In the genomic region with DNA sequence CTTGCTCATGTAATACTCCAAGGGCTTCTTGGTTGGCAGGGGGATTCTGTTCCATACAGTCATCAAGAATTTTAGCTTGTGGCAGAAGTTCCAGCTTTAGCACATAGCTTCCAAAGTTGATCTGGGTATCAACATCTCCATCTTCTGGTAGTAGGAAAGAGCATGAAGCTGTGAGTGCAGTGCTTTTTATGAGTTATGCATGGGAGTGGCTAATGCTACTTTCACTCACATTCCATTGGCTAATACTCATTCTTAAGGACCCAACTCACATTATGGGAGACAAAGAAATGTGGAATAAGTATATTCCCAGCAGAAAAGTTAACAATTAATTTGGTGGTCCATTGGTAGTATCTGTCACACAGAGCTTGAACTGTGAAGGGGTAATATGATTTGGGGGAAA, we compare ENCODE assay signal across 17 cellular contexts.
"Had no signal": no experiment of that assay in that cellular context is flagged by ENCODE, and none has a peak within 500 bp of the region (broad histone marks: within the 10 kb centered on the region; RNA-seq: fewer than 3 reads in every experiment).

No MANE protein-coding gene starts in this region.

- H3K36me3 ChIP-seq: breast epithelium, transverse colon had no signal

- H3K4me1 ChIP-seq: breast epithelium, transverse colon had no signal

- H3K27me3 ChIP-seq: breast epithelium, transverse colon had no signal

- H3K9me3 ChIP-seq: breast epithelium, transverse colon had no signal

- DNase-seq: activated CD4-positive, alpha-beta T cell treated with anti-CD3 and anti-CD28 coated beads, Interleukin-2, amount 10 ng/mL, durations not matched to agents 24 days and 14 days; activated CD4-positive, CD25-positive, alpha-beta regulatory T cell; activated CD8-positive, alpha-beta memory T cell treated with anti-CD3 and anti-CD28 coated beads, Interleukin-2, amount 50 U/mL, for 4 hours; activated CD8-positive, alpha-beta T cell treated with anti-CD3 and anti-CD28 coated beads, Interleukin-2, amount 10 ng/mL, durations not matched to agents 7 days and 5 days; activated gamma-delta T cell; activated naive CD8-positive, alpha-beta T cell treated with anti-CD3 and anti-CD28 coated beads, Interleukin-2, amount 10 ng/mL, durations not matched to agents 7 days and 5 days; activated T-cell treated with anti-CD3 and anti-CD28 coated beads, Interleukin-2, amount 50 U/mL, for 48 hours; anterior cingulate cortex; hypothalamus; nephron progenitor cell; occipital lobe; right cardiac atrium; small intestine; stimulated activated naive CD8-positive, alpha-beta T cell treated with anti-CD3 and anti-CD28 coated beads, Interleukin-15, Interleukin-2, amounts not matched to agents 100 U/mL and 50 U/mL, for 24 hours; SW 1271; transverse colon had no signal

- H3K4me3 ChIP-seq: breast epithelium, transverse colon had no signal

- ATAC-seq: activated CD8-positive, alpha-beta T cell treated with anti-CD3 and anti-CD28 coated beads, Interleukin-2, amount 10 ng/mL, durations not matched to agents 7 days and 5 days; right cardiac atrium; stimulated activated naive CD8-positive, alpha-beta T cell treated with anti-CD3 and anti-CD28 coated beads, Interleukin-15, Interleukin-2, amounts not matched to agents 100 U/mL and 50 U/mL, for 24 hours had no signal

- H3K27ac ChIP-seq: breast epithelium, transverse colon had no signal
